In the genomic region with DNA sequence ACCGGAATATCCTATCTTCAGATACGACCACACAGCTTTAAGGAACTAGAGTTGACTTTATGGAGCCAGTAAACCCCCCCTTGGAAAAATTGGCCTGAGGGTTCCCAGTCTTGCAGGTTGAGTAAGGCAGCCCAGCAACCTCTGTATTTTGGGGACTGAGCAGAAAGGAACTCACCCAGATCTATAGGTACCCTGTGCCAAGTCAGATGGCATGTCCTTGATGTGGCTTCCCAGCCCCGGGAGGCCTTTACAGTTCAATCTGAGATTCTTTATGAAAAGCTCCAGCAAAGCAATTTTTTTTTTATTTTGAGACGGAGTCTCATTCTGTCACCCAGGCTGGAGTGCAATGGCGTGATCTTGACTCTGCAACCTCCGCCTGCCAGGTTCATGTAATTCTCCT, we compare ENCODE assay signal across 22 cellular contexts. TPM values are rescaled to one million over a fixed set of nuclear protein-coding genes. Genes with fewer than 3 reads are reported as not detected.
DNase-seq lines count a peak whose midpoint lies in the region; ATAC-seq and TF ChIP-seq lines count a peak whose summit lies in the region.
"Had no signal": no experiment of that assay in that cellular context is flagged by ENCODE, and none has a peak within 500 bp of the region (broad histone marks: within the 10 kb centered on the region; RNA-seq: fewer than 3 reads in every experiment).

No MANE protein-coding gene starts in this region.

- H3K79me2 ChIP-seq in osteoblast (ENCODE audit: insufficient read depth, low read length): no peaks in the 10 kb centered on the region

- H3K4me1 ChIP-seq in RWPE2 (ENCODE audit: insufficient read depth, poor library complexity, severe bottlenecking): no peaks in the 10 kb centered on the region
- H3K4me1 ChIP-seq in osteoblast (ENCODE audit: insufficient read depth, low read length): no peaks in the 10 kb centered on the region
- H3K4me1 ChIP-seq: BE2C had no signal

- H2AFZ ChIP-seq in osteoblast (ENCODE audit: low read length): no peak overlapping the region

- H3K36me3 ChIP-seq in RWPE2 (ENCODE audit: low read depth): no peaks in the 10 kb centered on the region
- H3K36me3 ChIP-seq in osteoblast (ENCODE audit: insufficient read depth, low read length): no peaks in the 10 kb centered on the region
- H3K36me3 ChIP-seq: BE2C, BLaER1 had no signal

- no peak for ATAC-seq in RWPE2 (ENCODE audit: low read depth)
- ATAC-seq: GM12878 had no signal

- no peak overlapping the region for H3K4me2 ChIP-seq in osteoblast (ENCODE audit: insufficient read depth, low read length)
- H3K4me2 ChIP-seq: BLaER1 had no signal

- TF ChIP-seq CTCF in GM10266 (IDR thresholded peaks at IDR 0.05; ENCODE audit: control insufficient read depth, insufficient read depth, low read depth, missing control alignments) (no peak), RWPE2 (IDR thresholded peaks at IDR 0.05; ENCODE audit: poor library complexity, severe bottlenecking) (no peak), osteoblast (IDR thresholded peaks at IDR 0.05; ENCODE audit: extremely low read depth, low read depth, low read length) (no peak)

- H3K27ac ChIP-seq in RWPE2 (ENCODE audit: poor library complexity, severe bottlenecking) (no peak overlapping the region), osteoblast (ENCODE audit: low read depth, low read length) (no peak overlapping the region), caudate nucleus (ENCODE audit: low read depth, low read length) (no peak overlapping the region)
- H3K27ac ChIP-seq: BLaER1 had no signal

- DNase-seq in GM10266 (ENCODE audit: extremely low spot score) (peak; percentile 4), RWPE2 (ENCODE audit: low spot score) (peak; percentile 27), osteoblast (ENCODE audit: insufficient read length, low spot score, missing footprints) (peak; percentile 57), NCI-H1436 (lab: John Stamatoyannopoulos, UW) (no peak), globus pallidus (ENCODE audit: low spot score) (no peak), caudate nucleus (lab: John Stamatoyannopoulos, UW) (no peak)
- DNase-seq in effector CD8-positive, alpha-beta T cell (lab: John Stamatoyannopoulos, UW): no peak
- DNase-seq: 8988T; ACHN; BE2C; C1 segment of cervical spinal cord; CD4-positive, alpha-beta memory T cell; CD4-positive, CD25-positive, alpha-beta regulatory T cell; CD8-positive, alpha-beta memory T cell; COR-L47; DMS 273 treated with DMSO at 0.1 percent for 48 hours; DMS153; DMS53; DMS79; GF-D8 had no signal

- H3K27me3 ChIP-seq in RWPE2 (ENCODE audit: insufficient read depth, poor library complexity, severe bottlenecking): peaks cover 16% of the 10 kb centered on the region
- peaks cover 3% of the 10 kb centered on the region for H3K27me3 ChIP-seq in osteoblast (ENCODE audit: insufficient read depth, low read length)
- H3K27me3 ChIP-seq: BLaER1 had no signal

- H3K4me3 ChIP-seq in RWPE2 (ENCODE audit: severe bottlenecking) (no peak overlapping the region), osteoblast (ENCODE audit: insufficient read depth, low read length) (no peak overlapping the region)
- H3K4me3 ChIP-seq: BLaER1, GM12878 had no signal

- H3K9me3 ChIP-seq in RWPE2 (ENCODE audit: severe bottlenecking) (no peaks in the 10 kb centered on the region), osteoblast (ENCODE audit: low read depth, low read length) (no peaks in the 10 kb centered on the region)
- H3K9me3 ChIP-seq: BE2C had no signal

- H4K20me1 ChIP-seq in osteoblast (ENCODE audit: insufficient read depth, low read length): no peaks in the 10 kb centered on the region
- H4K20me1 ChIP-seq: BLaER1 had no signal

RNA-seq across cellular contexts. Expression of gene TMEM121, which starts 27.6 kb away (rescaled TPM):
- total RNA-seq in osteoblast: 1.8 and 2.7 TPM in 2 replicates

Comparison
In these comparisons a context has a peak if more than half of its experiments do, and no peak if none do; other contexts are left out.
1. DNase-seq: peak in GM10266 (single experiment), RWPE2 (single experiment) and osteoblast (single experiment); none in NCI-H1436 (single experiment), globus pallidus (single experiment), caudate nucleus (0 of 61) and effector CD8-positive, alpha-beta T cell (single experiment).